20 cellular contexts compared by ENCODE assay signal in the genomic region with DNA sequence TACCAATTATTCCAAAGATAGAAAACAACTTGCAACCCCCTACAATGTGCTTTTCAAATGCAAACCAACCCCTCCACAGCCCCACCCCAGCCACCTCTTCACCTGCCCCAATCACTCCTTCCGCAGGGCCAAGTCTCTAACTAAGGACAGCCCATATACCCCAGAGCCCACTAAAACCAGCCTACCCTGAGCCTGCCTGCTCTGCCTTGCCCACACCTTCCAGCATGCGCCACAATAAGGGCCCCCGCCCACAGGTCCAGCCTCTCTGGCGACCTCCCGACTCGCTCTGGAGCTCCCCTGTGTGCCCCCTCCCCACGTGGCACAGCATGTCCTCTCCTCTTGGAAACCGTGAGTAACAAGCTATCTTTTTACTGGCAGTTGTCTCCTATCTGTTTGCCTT. TPM values are rescaled to one million over a fixed set of nuclear protein-coding genes. Genes with fewer than 3 reads are reported as not detected.
DNase-seq lines count a peak whose midpoint lies in the region; ATAC-seq and TF ChIP-seq lines count a peak whose summit lies in the region.
"Had no signal": no experiment of that assay in that cellular context is flagged by ENCODE, and none has a peak within 500 bp of the region (broad histone marks: within the 10 kb centered on the region; RNA-seq: fewer than 3 reads in every experiment).

No MANE protein-coding gene starts in this region.

- H3K9ac ChIP-seq in iPS-15b (ENCODE audit: low read depth, low read length): no peak overlapping the region

- H2AFZ ChIP-seq in osteoblast (ENCODE audit: low read length): peak overlapping the region; percentile 69

- no peak for ATAC-seq in GM18505 (IDR thresholded peaks at IDR 0.05; ENCODE audit: unreplicated experiment)
- ATAC-seq: activated T-cell treated with anti-CD3 and anti-CD28 coated beads, Interleukin-2, amount 50 U/mL, for 4 hours; right lobe of liver had no signal

- H3K4me3 ChIP-seq in SJCRH30 (peak overlapping the region; percentile 66), iPS-15b (ENCODE audit: low read depth, low read length) (peak overlapping the region; percentile 41), osteoblast (ENCODE audit: insufficient read depth, low read length) (no peak overlapping the region), vagina (no peak overlapping the region)
- H3K4me3 ChIP-seq: right lobe of liver had no signal

- H3K27ac ChIP-seq in SJCRH30 (peak overlapping the region; percentile 88), osteoblast (ENCODE audit: low read depth, low read length) (peak overlapping the region; percentile 96), vagina (peak overlapping the region; percentile 88)
- H3K27ac ChIP-seq: neutrophil, right lobe of liver had no signal

- H3K27me3 ChIP-seq in SJCRH30: no peaks in the 10 kb centered on the region
- peaks cover 19% of the 10 kb centered on the region for H3K27me3 ChIP-seq in iPS-15b (ENCODE audit: control insufficient read depth, insufficient read depth, low read length)
- H3K27me3 ChIP-seq in osteoblast (ENCODE audit: insufficient read depth, low read length): no peaks in the 10 kb centered on the region
- no peaks in the 10 kb centered on the region for H3K27me3 ChIP-seq in vagina
- H3K27me3 ChIP-seq: BE2C, dorsolateral prefrontal cortex, right lobe of liver had no signal

- H3K4me2 ChIP-seq in osteoblast (ENCODE audit: insufficient read depth, low read length): peak overlapping the region; percentile 57

- DNase-seq in SJCRH30 (peak; percentile 98 to 99), osteoblast (ENCODE audit: insufficient read length, low spot score, missing footprints) (no peak), vagina (ENCODE audit: extremely low spot score in 2 of 2) (no peak), NCI-H1092 treated with DMSO at 0.1 percent for 48 hours (lab: John Stamatoyannopoulos, UW) (no peak), NCI-H748 treated with DMSO at 0.1 percent for 48 hours (lab: John Stamatoyannopoulos, UW) (no peak)
- DNase-seq: activated CD4-positive, alpha-beta memory T cell treated with anti-CD3 and anti-CD28 coated beads, Interleukin-2, amount 10 ng/mL, durations not matched to agents 7 days and 5 days; activated T-cell treated with anti-CD3 and anti-CD28 coated beads, Interleukin-2, amount 50 U/mL, for 4 hours; Calu3; erythroblast; right lobe of liver; SHP77; stimulated activated CD4-positive, alpha-beta T cell treated with anti-CD3 and anti-CD28 coated beads, Interleukin-4, amount 100 ng/mL, for 1 hour had no signal

- H3K9me3 ChIP-seq in SJCRH30 (replicated peaks) (no peaks in the 10 kb centered on the region), iPS-15b (ENCODE audit: control insufficient read depth, insufficient read depth, low read length) (no peaks in the 10 kb centered on the region), osteoblast (ENCODE audit: low read depth, low read length) (peaks cover 2% of the 10 kb centered on the region), vagina (no peaks in the 10 kb centered on the region)
- H3K9me3 ChIP-seq: BE2C, neutrophil, right lobe of liver had no signal

- H3K4me1 ChIP-seq in SJCRH30: peaks cover 27% of the 10 kb centered on the region
- H3K4me1 ChIP-seq in iPS-15b (ENCODE audit: control insufficient read depth, insufficient read depth, low read length): peaks cover 26% of the 10 kb centered on the region
- H3K4me1 ChIP-seq in osteoblast (ENCODE audit: insufficient read depth, low read length): peaks cover 48% of the 10 kb centered on the region
- peaks cover 31% of the 10 kb centered on the region for H3K4me1 ChIP-seq in vagina

- no peaks in the 10 kb centered on the region for H3K79me2 ChIP-seq in osteoblast (ENCODE audit: insufficient read depth, low read length)

- TF ChIP-seq POLR2A in vagina (IDR thresholded peaks at IDR 0.05) (no peak), GM18505 (IDR thresholded peaks at IDR 0.05; ENCODE audit: borderline replicate concordance, extremely low read depth, insufficient read depth, insufficient read length) (no peak)

- intact Hi-C loops in vagina (cut with DNase I): no loop called here

- H4K20me1 ChIP-seq in osteoblast (ENCODE audit: insufficient read depth, low read length): no peaks in the 10 kb centered on the region

- H3K36me3 ChIP-seq in SJCRH30 (peaks cover 37% of the 10 kb centered on the region), iPS-15b (ENCODE audit: control insufficient read depth, insufficient read depth, low read length) (no peaks in the 10 kb centered on the region), osteoblast (ENCODE audit: insufficient read depth, low read length) (no peaks in the 10 kb centered on the region), vagina (no peaks in the 10 kb centered on the region)
- H3K36me3 ChIP-seq: BE2C, neutrophil, right lobe of liver had no signal

- TF ChIP-seq CTCF in osteoblast (IDR thresholded peaks at IDR 0.05; ENCODE audit: extremely low read depth, low read depth, low read length) (no peak), vagina (IDR thresholded peaks at IDR 0.05) (no peak)

RNA-seq across cellular contexts. Expression of a gene that starts 42.8 kb away (rescaled TPM):
- total RNA-seq in SJCRH30 (2014; rRNA removed; shearing (Covaris generic)): 52.1 and 56.1 TPM in 2 replicates
- total RNA-seq in osteoblast: 46.7 and 96.1 TPM in 2 replicates
- total RNA-seq in vagina: 46.4 TPM
- total RNA-seq: activated T-cell treated with anti-CD3 and anti-CD28 coated beads, Interleukin-2, amount 50 U/mL, for 4 hours; H4; NCI-H460; T-helper 1 cell treated with Interleukin-12 subunit alpha and Interleukin-12 subunit beta and Interleukin-4 antibody, amounts not matched to agents 30 ng/mL and 1 ng/mL, for 36 hours had no signal

Comparison
In these comparisons a context has a peak if more than half of its experiments do, and no peak if none do; other contexts are left out.
1. DNase-seq: peak in SJCRH30 (2 of 2); none in osteoblast (single experiment), vagina (0 of 2), NCI-H1092 treated with DMSO at 0.1 percent for 48 hours (single experiment) and NCI-H748 treated with DMSO at 0.1 percent for 48 hours (single experiment).
2. H3K4me3 ChIP-seq: peak in SJCRH30 (single experiment) and iPS-15b (single experiment); none in osteoblast (single experiment) and vagina (0 of 2).
3. Peak in every context shown above with its lines, with median percentiles within 50 percentile points of each other: H3K27ac ChIP-seq.